ENCODE assay signal across 25 cellular contexts in the genomic region with DNA sequence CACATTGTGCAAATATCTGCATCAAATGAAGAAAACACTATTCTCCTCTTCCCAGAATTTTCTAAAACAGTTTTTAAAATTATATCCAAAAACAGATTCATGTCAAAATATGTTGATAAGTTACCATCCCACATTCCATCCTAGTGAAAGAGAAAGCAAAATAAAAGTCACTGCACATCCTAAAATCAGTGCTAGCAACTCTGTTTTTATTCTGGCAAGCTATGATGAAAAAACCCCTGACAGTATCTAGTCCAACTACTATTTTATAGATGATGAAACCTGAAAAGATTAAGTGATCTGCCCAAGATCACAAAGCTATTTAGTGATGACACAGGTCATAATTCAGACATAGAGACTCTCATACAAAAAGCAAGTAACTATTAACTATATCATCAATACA.
"Had no signal": no experiment of that assay in that cellular context is flagged by ENCODE, and none has a peak within 500 bp of the region (broad histone marks: within the 10 kb centered on the region; RNA-seq: fewer than 3 reads in every experiment).

No MANE protein-coding gene starts in this region.

- H2AFZ ChIP-seq: parathyroid adenoma had no signal

- H3K4me3 ChIP-seq: ascending aorta, esophagus squamous epithelium, left ventricle myocardium inferior, lung, psoas muscle, tibial nerve had no signal

- H3K27ac ChIP-seq: ascending aorta, epithelial cell of prostate, esophagus squamous epithelium, left ventricle myocardium inferior, parathyroid adenoma, psoas muscle, WERI-Rb-1 had no signal

- H3K27ac Mint-ChIP-seq: activated naive CD8-positive, alpha-beta T cell treated with anti-CD3 and anti-CD28 coated beads for 36 hours; activated T-helper 2 cell treated with anti-CD3 and anti-CD28 coated beads, Interferon-gamma antibody, Interleukin-2, Interleukin-4, amounts not matched to agents 10 μg/mL and 5 μg/mL and 100 μg/mL, durations not matched to agents 14 hours and 24 hours and 36 hours had no signal

- H3K9me3 ChIP-seq: ascending aorta, esophagus squamous epithelium, left ventricle myocardium inferior, psoas muscle, tibial nerve had no signal

- H3K4me3 Mint-ChIP-seq: activated naive CD8-positive, alpha-beta T cell treated with anti-CD3 and anti-CD28 coated beads for 36 hours; natural killer cell had no signal

- H3K79me2 ChIP-seq: parathyroid adenoma had no signal

- H3K27me3 Mint-ChIP-seq: activated naive CD8-positive, alpha-beta T cell treated with anti-CD3 and anti-CD28 coated beads for 36 hours; brain had no signal

- H3K27me3 ChIP-seq: ascending aorta, esophagus squamous epithelium, tibial nerve had no signal

- H3K9ac ChIP-seq: parathyroid adenoma had no signal

- H3K9me3 Mint-ChIP-seq: activated naive CD8-positive, alpha-beta T cell treated with anti-CD3 and anti-CD28 coated beads for 36 hours; activated T-helper 2 cell treated with anti-CD3 and anti-CD28 coated beads, Interferon-gamma antibody, Interleukin-2, Interleukin-4, amounts not matched to agents 10 μg/mL and 5 μg/mL and 100 μg/mL, durations not matched to agents 14 hours and 24 hours and 36 hours; brain; natural killer cell had no signal

- DNase-seq: activated CD4-positive, alpha-beta T cell treated with anti-CD3 and anti-CD28 coated beads for 48 hours; activated CD4-positive, alpha-beta T cell treated with anti-CD3 and anti-CD28 coated beads, Interleukin-2, amount 50 U/mL, for 48 hours; activated CD8-positive, alpha-beta memory T cell treated with anti-CD3 and anti-CD28 coated beads, Interleukin-2, amount 50 U/mL, for 48 hours; activated naive CD8-positive, alpha-beta T cell treated with anti-CD3 and anti-CD28 coated beads for 36 hours; activated T-cell treated with anti-CD3 and anti-CD28 coated beads, Interleukin-2, amount 50 U/mL, for 48 hours; dermis blood vessel endothelial cell; effector CD4-positive, alpha-beta T cell; esophagus squamous epithelium; islet precursor cell; left ventricle myocardium inferior; mesendoderm; natural killer cell; psoas muscle; stimulated activated CD4-positive, alpha-beta T cell treated with anti-CD3 and anti-CD28 coated beads, Interleukin-2, amount 100 ng/mL, for 48 hours; stimulated activated naive CD4-positive, alpha-beta T cell treated with Interleukin-2 at 50 U/mL for 16 hours; T-helper 9 cell; WERI-Rb-1 had no signal

- H3K4me1 ChIP-seq: ascending aorta, esophagus squamous epithelium, left ventricle myocardium inferior, parathyroid adenoma, psoas muscle had no signal

- ATAC-seq: activated CD4-positive, CD25-positive, alpha-beta regulatory T cell treated with anti-CD3 and anti-CD28 coated beads, Interleukin-2, amount 50 U/mL, for 24 hours; natural killer cell; psoas muscle had no signal
